Comparison of ENCODE assay signal across 8 cellular contexts in genomic region chr22:37230673-37231405, GRCh38. TPM values are rescaled to one million over a fixed set of nuclear protein-coding genes. Genes with fewer than 3 reads are reported as not detected.
A peak's percentile ranks its signal among the peaks of the same experiment; 100 is the strongest.
DNase-seq lines count a peak whose midpoint lies in the region; ATAC-seq and TF ChIP-seq lines count a peak whose summit lies in the region.

No MANE protein-coding gene starts in this region.

- H3K27ac Mint-ChIP-seq in activated CD8-positive, alpha-beta T cell treated with anti-CD3 and anti-CD28 coated beads, Interleukin-2, amount 10 ng/mL, durations not matched to agents 7 days and 5 days = peak overlapping the region; percentile 100
- peak overlapping the region; percentile 62 for H3K27ac Mint-ChIP-seq in neural crest cell (ENCODE audit: unreplicated experiment)

- POLR2A ChIA-PET in activated CD8-positive, alpha-beta T cell treated with anti-CD3 and anti-CD28 coated beads, Interleukin-2, amount 10 ng/mL, durations not matched to agents 7 days and 5 days (lab: Charles Lee) = interaction anchor here (0.7 to 7.4 kb wide), 5 partner anchors 11 to 106 kb away, joined by 3 to 278 read pairs (median 4); partner anchors contain the start of genes IL2RB and RAC2

- H3K9me3 Mint-ChIP-seq in activated CD8-positive, alpha-beta T cell treated with anti-CD3 and anti-CD28 coated beads, Interleukin-2, amount 10 ng/mL, durations not matched to agents 7 days and 5 days (ENCODE audit: insufficient read depth) = no peaks in the 10 kb centered on the region
- no peaks in the 10 kb centered on the region for H3K9me3 Mint-ChIP-seq in neural crest cell

- H3K4me2 ChIP-seq in DND-41 (ENCODE audit: insufficient read depth, low read length) = peak overlapping the region; percentile 37; the same call in 1 of the 2 replicates

- no peaks in the 10 kb centered on the region for H3K27me3 Mint-ChIP-seq in activated CD8-positive, alpha-beta T cell treated with anti-CD3 and anti-CD28 coated beads, Interleukin-2, amount 10 ng/mL, durations not matched to agents 7 days and 5 days (ENCODE audit: low read depth)
- peaks cover 3% of the 10 kb centered on the region for H3K27me3 Mint-ChIP-seq in neural crest cell (ENCODE audit: low read depth)

- no peaks in the 10 kb centered on the region for H3K27me3 ChIP-seq in DND-41 (ENCODE audit: insufficient read depth, low read length, poor library complexity)

- no peaks in the 10 kb centered on the region for H3K9me3 ChIP-seq in DND-41 (ENCODE audit: insufficient read depth, low read length, severe bottlenecking)

- peak overlapping the region; percentile 80 for H3K4me3 Mint-ChIP-seq in activated CD8-positive, alpha-beta T cell treated with anti-CD3 and anti-CD28 coated beads, Interleukin-2, amount 10 ng/mL, durations not matched to agents 7 days and 5 days
- H3K4me3 Mint-ChIP-seq in neural crest cell = no peak overlapping the region

- H4K20me1 ChIP-seq in DND-41 (ENCODE audit: insufficient read depth, low read length) = peaks cover 47% of the 10 kb centered on the region

- TF ChIP-seq CTCF in DND-41 (IDR thresholded peaks at IDR 0.05; ENCODE audit: borderline replicate concordance, extremely low read depth, low read length, poor library complexity, severe bottlenecking) (no peak), neural crest cell (conservative IDR thresholded peaks at IDR 0.05) (no peak)

- peaks cover 52% of the 10 kb centered on the region for H3K4me1 ChIP-seq in DND-41 (ENCODE audit: insufficient read depth, low read length)

- H3K9ac ChIP-seq in DND-41 (ENCODE audit: low read depth, low read length) = peak overlapping the region; percentile 29; the same call in 1 of the 2 replicates

- peaks cover 54% of the 10 kb centered on the region for H3K79me2 ChIP-seq in DND-41 (ENCODE audit: insufficient read depth, low read length)

- CTCF ChIA-PET in activated CD8-positive, alpha-beta T cell treated with anti-CD3 and anti-CD28 coated beads, Interleukin-2, amount 10 ng/mL, durations not matched to agents 7 days and 5 days (lab: Charles Lee) = interaction anchor here (0.9 to 4.3 kb wide), 9 partner anchors 9 to 228 kb away, joined by 3 to 66 read pairs (median 9); partner anchors contain the start of gene RAC2

- H3K36me3 ChIP-seq in DND-41 (ENCODE audit: insufficient read depth, low read length) = peaks cover 89% of the 10 kb centered on the region

- peaks cover 90% of the 10 kb centered on the region for H3K4me1 Mint-ChIP-seq in activated CD8-positive, alpha-beta T cell treated with anti-CD3 and anti-CD28 coated beads, Interleukin-2, amount 10 ng/mL, durations not matched to agents 7 days and 5 days (ENCODE audit: low read depth)
- H3K4me1 Mint-ChIP-seq in neural crest cell = no peaks in the 10 kb centered on the region

- no peak overlapping the region for H2AFZ ChIP-seq in DND-41 (ENCODE audit: low read depth, low read length)

- no peak overlapping the region for H3K4me3 ChIP-seq in DND-41 (ENCODE audit: low read depth in 1 of 2, low read length in 2 of 2)

- peak overlapping the region; percentile 81 for H3K27ac ChIP-seq in DND-41 (ENCODE audit: low read length)

- ATAC-seq in DND-41 (ENCODE audit: insufficient read depth, low read depth) (peak; percentile 5; the same call in 2 of the 3 replicates), HG03066 (IDR thresholded peaks at IDR 0.05; ENCODE audit: low read depth, unreplicated experiment) (peak; percentile 47)
- peak; percentile 29 for ATAC-seq in activated CD8-positive, alpha-beta T cell treated with anti-CD3 and anti-CD28 coated beads, Interleukin-2, amount 10 ng/mL, durations not matched to agents 7 days and 5 days

- H3K36me3 Mint-ChIP-seq in activated CD8-positive, alpha-beta T cell treated with anti-CD3 and anti-CD28 coated beads, Interleukin-2, amount 10 ng/mL, durations not matched to agents 7 days and 5 days (ENCODE audit: low read depth) = peaks cover 83% of the 10 kb centered on the region
- no peaks in the 10 kb centered on the region for H3K36me3 Mint-ChIP-seq in neural crest cell (ENCODE audit: low read depth)

- DNase-seq in DND-41 = peak; percentile 58
- DNase-seq in activated CD8-positive, alpha-beta T cell treated with anti-CD3 and anti-CD28 coated beads, Interleukin-2, amount 10 ng/mL, durations not matched to agents 7 days and 5 days = peak; percentile 91
- DNase-seq in neural crest cell (ENCODE audit: low read depth, low spot score) = no peak
- no peak for DNase-seq in inferior parietal cortex (ENCODE audit: extremely low spot score)
- DNase-seq in NCI-H2029 treated with DMSO at 0.1 percent for 48 hours (lab: John Stamatoyannopoulos, UW) = no peak
- no peak for DNase-seq in superior temporal gyrus (ENCODE audit: extremely low spot score)
- DNase-seq in amygdala (lab: John Stamatoyannopoulos, UW) = no peak

RNA-seq across cellular contexts. Expression of gene RAC2, which starts 13.2 kb away (rescaled TPM):
- total RNA-seq in activated CD8-positive, alpha-beta T cell treated with anti-CD3 and anti-CD28 coated beads, Interleukin-2, amount 10 ng/mL, durations not matched to agents 7 days and 5 days = 1,000 to 10,000 TPM; 1,167 to 1,252 TPM
- 0.21 TPM in 1 of 2 replicates, not detected in the other for total RNA-seq in neural crest cell

RNA-seq across cellular contexts. Expression of gene SSTR3, which starts 18.6 kb away (rescaled TPM):
- total RNA-seq in activated CD8-positive, alpha-beta T cell treated with anti-CD3 and anti-CD28 coated beads, Interleukin-2, amount 10 ng/mL, durations not matched to agents 7 days and 5 days = 1 to 10 TPM; 3.5 to 3.6 TPM
- total RNA-seq in neural crest cell = 0.09 TPM in 2 replicates

RNA-seq across cellular contexts. Expression of gene C1QTNF6, which starts 42.8 kb away (rescaled TPM):
- total RNA-seq in activated CD8-positive, alpha-beta T cell treated with anti-CD3 and anti-CD28 coated beads, Interleukin-2, amount 10 ng/mL, durations not matched to agents 7 days and 5 days = 1 to 10 TPM; 6.1 to 6.2 TPM
- 13.6 TPM in 2 replicates for total RNA-seq in neural crest cell

RNA-seq across cellular contexts. Expression of gene CYTH4, which starts 51.5 kb away (rescaled TPM):
- total RNA-seq in activated CD8-positive, alpha-beta T cell treated with anti-CD3 and anti-CD28 coated beads, Interleukin-2, amount 10 ng/mL, durations not matched to agents 7 days and 5 days = 100 to 1,000 TPM; 107 to 114 TPM
- not detected in 2 replicates for total RNA-seq in neural crest cell

Comparison
In these comparisons a context has a peak if more than half of its experiments do, and no peak if none do; other contexts are left out.
1. DNase-seq: peak in DND-41 (single experiment) and activated CD8-positive, alpha-beta T cell treated with anti-CD3 and anti-CD28 coated beads, Interleukin-2, amount 10 ng/mL, durations not matched to agents 7 days and 5 days (single experiment); none in neural crest cell (single experiment), inferior parietal cortex (single experiment), NCI-H2029 treated with DMSO at 0.1 percent for 48 hours (single experiment), superior temporal gyrus (single experiment) and amygdala (0 of 56).
2. RNA of gene RAC2, which starts 13.2 kb away (total RNA-seq): 1,167 to 1,252 TPM in activated CD8-positive, alpha-beta T cell treated with anti-CD3 and anti-CD28 coated beads, Interleukin-2, amount 10 ng/mL, durations not matched to agents 7 days and 5 days; 0.21 TPM in neural crest cell; every median in the first group is over 100 times any median in the second.
3. Peak in every context shown above with its lines, with median percentiles within 50 percentile points of each other: ATAC-seq.